In the genomic region with DNA sequence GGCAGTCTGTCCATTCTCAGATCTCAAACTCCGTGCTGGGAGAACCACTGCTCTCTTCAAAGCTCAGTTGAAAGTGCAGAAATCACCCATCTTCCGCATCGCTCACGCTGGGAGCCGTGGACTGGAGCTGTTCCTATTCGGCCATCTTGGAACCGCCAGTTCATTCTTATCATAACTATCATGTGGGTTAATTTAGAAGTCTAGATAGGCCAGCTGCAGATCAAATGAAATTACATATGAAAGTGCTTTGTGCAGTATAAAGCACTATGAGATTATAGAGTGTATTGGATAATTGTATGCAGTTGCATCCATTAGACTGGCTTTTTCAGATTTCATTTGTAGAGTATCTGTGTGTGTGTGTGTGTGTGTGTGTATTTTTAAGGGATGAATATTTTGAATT, we compare ENCODE assay signal across 35 cellular contexts.
"Had no signal": no experiment of that assay in that cellular context is flagged by ENCODE, and none has a peak within 500 bp of the region (broad histone marks: within the 10 kb centered on the region; RNA-seq: fewer than 3 reads in every experiment).

No MANE protein-coding gene starts in this region.

- H3K9me3 ChIP-seq: ascending aorta had no signal

- H3K27me3 ChIP-seq: ascending aorta, cardiac muscle cell had no signal

- H3K9me3 Mint-ChIP-seq: activated B cell treated with CpG ODN at 0.5 μM for 24 hours; activated CD4-positive, alpha-beta T cell treated with anti-CD3 and anti-CD28 coated beads, Interleukin-2, amount 10 ng/mL, durations not matched to agents 24 days and 14 days; activated naive CD4-positive, alpha-beta T cell treated with anti-CD3 and anti-CD28 coated beads, Interleukin-2, amount 10 ng/mL, durations not matched to agents 7 days and 5 days; activated naive CD4-positive, alpha-beta T cell treated with anti-CD3 and anti-CD28 coated beads, Interleukin-2, amount 50 U/mL, for 24 hours; activated naive CD8-positive, alpha-beta T cell treated with anti-CD3 and anti-CD28 coated beads, Interleukin-2, amount 50 U/mL, for 24 hours; activated T-cell treated with anti-CD3 and anti-CD28 coated beads, Interleukin-2, amount 50 U/mL, for 24 hours; central memory CD8-positive, alpha-beta T cell; T-helper 1 cell treated with Interleukin-12 subunit alpha and Interleukin-12 subunit beta and Interleukin-4 antibody, amounts not matched to agents 30 μg/mL and 1 μg/mL, for 36 hours had no signal

- DNase-seq: activated B cell treated with CpG ODN at 0.5 μM for 24 hours; activated CD4-positive, alpha-beta memory T cell treated with anti-CD3 and anti-CD28 coated beads for 36 hours; activated CD4-positive, alpha-beta T cell treated with anti-CD3 and anti-CD28 coated beads for 4 hours; activated CD4-positive, alpha-beta T cell treated with anti-CD3 and anti-CD28 coated beads, Interleukin-2, amount 10 ng/mL, durations not matched to agents 24 days and 14 days; activated CD4-positive, alpha-beta T cell treated with anti-CD3 and anti-CD28 coated beads, Interleukin-2, amount 50 U/mL, for 1 hour; activated CD4-positive, alpha-beta T cell treated with anti-CD3 and anti-CD28 coated beads, Interleukin-2, amount 50 U/mL, for 4 hours; activated CD4-positive, CD25-positive, alpha-beta regulatory T cell treated with anti-CD3 and anti-CD28 coated beads, Interleukin-2, amount 50 U/mL, for 72 hours; activated CD8-positive, alpha-beta memory T cell treated with anti-CD3 and anti-CD28 coated beads for 24 hours; activated CD8-positive, alpha-beta memory T cell treated with anti-CD3 and anti-CD28 coated beads, Interleukin-2, amount 10 ng/mL, durations not matched to agents 7 days and 5 days; activated CD8-positive, alpha-beta memory T cell treated with anti-CD3 and anti-CD28 coated beads, Interleukin-2, amount 50 U/mL, for 48 hours; activated CD8-positive, alpha-beta T cell treated with anti-CD3 and anti-CD28 coated beads, Interleukin-2, amount 10 ng/mL, durations not matched to agents 7 days and 5 days; activated effector memory CD4-positive, alpha-beta T cell treated with Interleukin-2 at 50 U/mL for 16 hours; activated gamma-delta T cell; activated naive CD4-positive, alpha-beta T cell treated with anti-CD3 and anti-CD28 coated beads, Interleukin-2, amount 10 ng/mL, durations not matched to agents 7 days and 5 days; activated naive CD4-positive, alpha-beta T cell treated with Interleukin-2 at 50 U/mL for 16 hours; activated naive CD8-positive, alpha-beta T cell treated with anti-CD3 and anti-CD28 coated beads, Interleukin-2, amount 10 ng/mL, durations not matched to agents 7 days and 5 days; activated naive CD8-positive, alpha-beta T cell treated with anti-CD3 and anti-CD28 coated beads, Interleukin-2, amount 50 U/mL, for 24 hours; activated T-cell treated with anti-CD3 and anti-CD28 coated beads, Interleukin-2, amount 50 U/mL, for 24 hours; activated T-cell treated with anti-CD3 and anti-CD28 coated beads, Interleukin-2, amount 50 U/mL, for 48 hours; amygdala; anterior cingulate cortex; caudate nucleus; cerebellar nuclear complex; T-helper 2 cell; T-helper 9 cell had no signal

- H3K27me3 Mint-ChIP-seq: activated B cell treated with CpG ODN at 0.5 μM for 24 hours; activated CD4-positive, alpha-beta memory T cell treated with anti-CD3 and anti-CD28 coated beads for 36 hours; activated CD4-positive, alpha-beta T cell treated with anti-CD3 and anti-CD28 coated beads, Interleukin-2, amount 10 ng/mL, durations not matched to agents 24 days and 14 days; activated CD8-positive, alpha-beta memory T cell treated with anti-CD3 and anti-CD28 coated beads, Interleukin-2, amount 10 ng/mL, durations not matched to agents 7 days and 5 days; activated naive CD4-positive, alpha-beta T cell treated with anti-CD3 and anti-CD28 coated beads, Interleukin-2, amount 10 ng/mL, durations not matched to agents 7 days and 5 days; activated naive CD4-positive, alpha-beta T cell treated with anti-CD3 and anti-CD28 coated beads, Interleukin-2, amount 50 U/mL, for 24 hours; activated naive CD8-positive, alpha-beta T cell; activated naive CD8-positive, alpha-beta T cell treated with anti-CD3 and anti-CD28 coated beads, Interleukin-2, amount 10 ng/mL, durations not matched to agents 7 days and 5 days; activated naive CD8-positive, alpha-beta T cell treated with anti-CD3 and anti-CD28 coated beads, Interleukin-2, amount 50 U/mL, for 24 hours; activated T-cell treated with anti-CD3 and anti-CD28 coated beads, Interleukin-2, amount 50 U/mL, for 24 hours; brain; central memory CD8-positive, alpha-beta T cell had no signal

- ATAC-seq: activated CD8-positive, alpha-beta memory T cell treated with anti-CD3 and anti-CD28 coated beads, Interleukin-2, amount 10 ng/mL, durations not matched to agents 7 days and 5 days; activated CD8-positive, alpha-beta T cell treated with anti-CD3 and anti-CD28 coated beads, Interleukin-2, amount 10 ng/mL, durations not matched to agents 7 days and 5 days; activated naive CD8-positive, alpha-beta T cell treated with anti-CD3 and anti-CD28 coated beads, Interleukin-2, amount 50 U/mL, for 24 hours had no signal

- H3K4me3 Mint-ChIP-seq: activated B cell treated with CpG ODN at 0.5 μM for 24 hours; activated CD4-positive, alpha-beta memory T cell treated with anti-CD3 and anti-CD28 coated beads for 36 hours; activated CD4-positive, alpha-beta T cell treated with anti-CD3 and anti-CD28 coated beads, Interleukin-2, amount 10 ng/mL, durations not matched to agents 24 days and 14 days; activated CD8-positive, alpha-beta memory T cell treated with anti-CD3 and anti-CD28 coated beads, Interleukin-2, amount 10 ng/mL, durations not matched to agents 7 days and 5 days; activated CD8-positive, alpha-beta T cell treated with anti-CD3 and anti-CD28 coated beads, Interleukin-2, amount 10 ng/mL, durations not matched to agents 7 days and 5 days; activated naive CD4-positive, alpha-beta T cell treated with anti-CD3 and anti-CD28 coated beads, Interleukin-2, amount 10 ng/mL, durations not matched to agents 7 days and 5 days; activated naive CD4-positive, alpha-beta T cell treated with anti-CD3 and anti-CD28 coated beads, Interleukin-2, amount 50 U/mL, for 24 hours; activated naive CD8-positive, alpha-beta T cell; activated naive CD8-positive, alpha-beta T cell treated with anti-CD3 and anti-CD28 coated beads, Interleukin-2, amount 10 ng/mL, durations not matched to agents 7 days and 5 days; activated naive CD8-positive, alpha-beta T cell treated with anti-CD3 and anti-CD28 coated beads, Interleukin-2, amount 50 U/mL, for 24 hours; activated T-cell treated with anti-CD3 and anti-CD28 coated beads, Interleukin-2, amount 50 U/mL, for 24 hours; brain; central memory CD8-positive, alpha-beta T cell; T-helper 1 cell treated with Interleukin-12 subunit alpha and Interleukin-12 subunit beta and Interleukin-4 antibody, amounts not matched to agents 30 μg/mL and 1 μg/mL, for 36 hours; T-helper 2 cell treated with Interferon-gamma antibody and Interleukin-4, amounts not matched to agents 5 μg/mL and 100 μg/mL, for 36 hours had no signal

- H3K27ac ChIP-seq: ascending aorta, cardiac muscle cell, VCaP had no signal

- H3K4me3 ChIP-seq: ascending aorta, cardiac muscle cell had no signal

- H3K4me1 Mint-ChIP-seq: activated CD8-positive, alpha-beta memory T cell treated with anti-CD3 and anti-CD28 coated beads, Interleukin-2, amount 10 ng/mL, durations not matched to agents 7 days and 5 days; activated naive CD4-positive, alpha-beta T cell treated with anti-CD3 and anti-CD28 coated beads, Interleukin-2, amount 10 ng/mL, durations not matched to agents 7 days and 5 days; activated naive CD8-positive, alpha-beta T cell treated with anti-CD3 and anti-CD28 coated beads, Interleukin-2, amount 50 U/mL, for 24 hours; brain had no signal

- H3K27ac Mint-ChIP-seq: activated B cell treated with CpG ODN at 0.5 μM for 24 hours; activated CD4-positive, alpha-beta memory T cell treated with anti-CD3 and anti-CD28 coated beads for 36 hours; activated CD4-positive, alpha-beta T cell treated with anti-CD3 and anti-CD28 coated beads, Interleukin-2, amount 10 ng/mL, durations not matched to agents 24 days and 14 days; activated CD8-positive, alpha-beta memory T cell treated with anti-CD3 and anti-CD28 coated beads, Interleukin-2, amount 10 ng/mL, durations not matched to agents 7 days and 5 days; activated CD8-positive, alpha-beta T cell treated with anti-CD3 and anti-CD28 coated beads, Interleukin-2, amount 10 ng/mL, durations not matched to agents 7 days and 5 days; activated naive CD4-positive, alpha-beta T cell treated with anti-CD3 and anti-CD28 coated beads, Interleukin-2, amount 10 ng/mL, durations not matched to agents 7 days and 5 days; activated naive CD4-positive, alpha-beta T cell treated with anti-CD3 and anti-CD28 coated beads, Interleukin-2, amount 50 U/mL, for 24 hours; activated naive CD8-positive, alpha-beta T cell; activated naive CD8-positive, alpha-beta T cell treated with anti-CD3 and anti-CD28 coated beads, Interleukin-2, amount 10 ng/mL, durations not matched to agents 7 days and 5 days; activated naive CD8-positive, alpha-beta T cell treated with anti-CD3 and anti-CD28 coated beads, Interleukin-2, amount 50 U/mL, for 24 hours; activated T-cell treated with anti-CD3 and anti-CD28 coated beads, Interleukin-2, amount 50 U/mL, for 24 hours; activated T-helper 2 cell treated with anti-CD3 and anti-CD28 coated beads, Interferon-gamma antibody, Interleukin-2, Interleukin-4, amounts not matched to agents 10 μg/mL and 5 μg/mL and 100 μg/mL, durations not matched to agents 14 hours and 24 hours and 36 hours; brain; T-helper 1 cell treated with Interleukin-12 subunit alpha and Interleukin-12 subunit beta and Interleukin-4 antibody, amounts not matched to agents 30 μg/mL and 1 μg/mL, for 36 hours; T-helper 2 cell treated with Interferon-gamma antibody and Interleukin-4, amounts not matched to agents 5 μg/mL and 100 μg/mL, for 36 hours had no signal

- H3K4me1 ChIP-seq: ascending aorta had no signal
